ENCODE assay signal across 12 cellular contexts in the genomic region with DNA sequence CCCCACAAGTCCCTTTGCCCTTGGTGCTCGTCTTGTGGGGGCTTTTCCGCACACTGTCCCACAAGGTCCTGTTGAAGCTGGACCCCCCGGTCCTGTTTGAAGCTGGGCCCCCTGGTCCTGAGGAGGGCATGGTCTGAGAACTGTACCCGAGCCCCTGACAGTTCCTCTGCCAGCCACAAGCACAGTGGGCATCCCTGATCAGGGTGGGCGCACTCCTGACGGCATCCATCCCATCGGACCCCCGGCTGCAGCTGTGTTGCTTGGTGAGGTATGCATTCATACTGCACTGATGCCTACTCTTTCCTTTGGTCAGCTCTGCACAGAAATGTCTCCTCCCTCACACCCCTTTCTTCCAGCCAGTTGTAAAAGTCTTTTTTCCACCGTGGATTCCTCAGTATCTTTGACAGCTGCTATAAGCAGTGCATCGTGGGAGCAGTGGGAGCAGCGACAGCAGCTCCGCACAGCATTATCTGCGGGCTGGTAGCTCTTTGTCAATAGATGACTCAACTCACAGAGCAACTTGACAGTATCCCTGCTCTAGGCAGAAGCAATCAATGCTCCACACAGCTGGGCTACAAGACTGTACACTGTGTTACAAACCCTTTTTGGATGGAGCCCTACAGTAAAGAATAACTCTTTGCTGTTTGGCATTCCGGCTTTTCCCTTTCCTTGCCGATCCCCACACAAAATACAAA.
DNase-seq lines count a peak whose midpoint lies in the region; TF ChIP-seq lines count a peak whose summit lies in the region.
"Had no signal": no experiment of that assay in that cellular context is flagged by ENCODE, and none has a peak within 500 bp of the region (broad histone marks: within the 10 kb centered on the region; RNA-seq: fewer than 3 reads in every experiment).

No MANE protein-coding gene starts in this region.

- H2BK120ac ChIP-seq in neuronal stem cell (ENCODE audit: low read depth, low read length), result no peak overlapping the region

- no peak overlapping the region for H2BK15ac ChIP-seq in neuronal stem cell (ENCODE audit: low read length)

- H3K4me3 Mint-ChIP-seq in glutamatergic neuron (ENCODE audit: unreplicated experiment), result peak overlapping the region; percentile 48
- no peak overlapping the region for H3K4me3 Mint-ChIP-seq in immature natural killer cell
- H3K4me3 Mint-ChIP-seq: CD14-positive monocyte had no signal

- peak overlapping the region; percentile 73 for H3K18ac ChIP-seq in neuronal stem cell (ENCODE audit: low read length)

- H3K4me1 ChIP-seq in neuronal stem cell (ENCODE audit: control insufficient read depth in 2 of 2, insufficient read depth in 1 of 2, low read depth in 1 of 2, low read length in 2 of 2), result peaks cover 0 to 3% of the 10 kb centered on the region in 2 donors
- H3K4me1 ChIP-seq: right lobe of liver had no signal

- no peaks in the 10 kb centered on the region for H3K4me1 Mint-ChIP-seq in glutamatergic neuron (ENCODE audit: low read depth, unreplicated experiment)
- no peaks in the 10 kb centered on the region for H3K4me1 Mint-ChIP-seq in immature natural killer cell
- H3K4me1 Mint-ChIP-seq: CD14-positive monocyte had no signal

- peak overlapping the region; percentile 83 for H2AFZ ChIP-seq in neuronal stem cell (ENCODE audit: low read length)

- H3K9me3 ChIP-seq in neuronal stem cell (replicated peaks in 1 of 2; ENCODE audit: control insufficient read depth in 2 of 2, insufficient read depth in 1 of 2, low read depth in 1 of 2, low read length in 2 of 2), result no peaks in the 10 kb centered on the region
- H3K9me3 ChIP-seq: right lobe of liver had no signal

- WGBS in neuronal stem cell (ENCODE audit: extremely low coverage in 2 of 2, insufficient read length in 2 of 2, insufficient replicate concordance in 1 of 2), 2 donors, result no CpG with 5 or more reads among the region's 15 CpGs

- H3K4ac ChIP-seq in neuronal stem cell (ENCODE audit: low read length), result no peak overlapping the region

- H3K27me3 ChIP-seq in neuronal stem cell (ENCODE audit: control insufficient read depth in 3 of 3, insufficient read depth in 3 of 3, low read depth in 1 of 3, low read length in 3 of 3), result no peaks in the 10 kb centered on the region
- H3K27me3 ChIP-seq: right lobe of liver had no signal

- H3K14ac ChIP-seq in neuronal stem cell (ENCODE audit: low read length), result no peak overlapping the region

- no peak overlapping the region for H2BK12ac ChIP-seq in neuronal stem cell (ENCODE audit: low read length)

- H3K4me3 ChIP-seq in AG09309 (ENCODE audit: control insufficient read depth, low read depth, low read length) (no peak overlapping the region), neuronal stem cell (ENCODE audit: low read length in 2 of 2) (peak overlapping the region in 1 of 2 donors; percentile 28)
- H3K4me3 ChIP-seq: right lobe of liver had no signal

- H4K91ac ChIP-seq in neuronal stem cell (ENCODE audit: low read depth, low read length, poor library complexity), result no peak overlapping the region

- H3K27me3 Mint-ChIP-seq in glutamatergic neuron (ENCODE audit: unreplicated experiment) (no peaks in the 10 kb centered on the region), immature natural killer cell (ENCODE audit: low read depth in 3 of 3) (no peaks in the 10 kb centered on the region)

- peaks cover 1% of the 10 kb centered on the region for H3K9me3 Mint-ChIP-seq in glutamatergic neuron (ENCODE audit: unreplicated experiment)
- H3K9me3 Mint-ChIP-seq in immature natural killer cell, result peaks cover 3 to 26% (median 5%) of the 10 kb centered on the region in 6 donors

- no peaks in the 10 kb centered on the region for H3K79me1 ChIP-seq in neuronal stem cell (ENCODE audit: low read depth, low read length)

- TF ChIP-seq POLR2A in erythroblast (IDR thresholded peaks at IDR 0.05; ENCODE audit: low read length), result no peak

- H3K4me2 ChIP-seq in neuronal stem cell (ENCODE audit: insufficient read depth, low read length, poor library complexity, severe bottlenecking), result peak overlapping the region; percentile 21

- no peak overlapping the region for H3K23ac ChIP-seq in neuronal stem cell (ENCODE audit: low read depth, low read length, poor library complexity)

- TF ChIP-seq CTCF in AG09309 (IDR thresholded peaks at IDR 0.05; ENCODE audit: control insufficient read depth, insufficient read depth, low read depth, low read length, missing control alignments), result no peak
- TF ChIP-seq CTCF in glutamatergic neuron (IDR thresholded peaks at IDR 0.05; ENCODE audit: partially characterized antibody, unreplicated experiment), result no peak

- DNase-seq in AG09309 (ENCODE audit: low read depth) (peak; percentile 10), SHP77 (lab: John Stamatoyannopoulos, UW) (peak; percentile 56), glutamatergic neuron (peak; percentile 22), neuronal stem cell (ENCODE audit: low spot score) (peak; percentile 21), erythroblast (lab: John Stamatoyannopoulos, UW) (no peak), immature natural killer cell (no peak), foreskin melanocyte (no peak), CD1c-positive myeloid dendritic cell (ENCODE audit: extremely low spot score) (no peak)
- DNase-seq: activated T-cell treated with anti-CD3 and anti-CD28 coated beads, Interleukin-2, amount 50 U/mL, for 1 hour; right lobe of liver had no signal

- H3K36me3 Mint-ChIP-seq in glutamatergic neuron (ENCODE audit: unreplicated experiment) (no peaks in the 10 kb centered on the region), immature natural killer cell (no peaks in the 10 kb centered on the region)
- H3K36me3 Mint-ChIP-seq: CD14-positive monocyte had no signal

- H4K8ac ChIP-seq in neuronal stem cell (ENCODE audit: low read depth, low read length), result no peak overlapping the region

- no peak overlapping the region for H2AK5ac ChIP-seq in neuronal stem cell (ENCODE audit: low read depth, low read length)

- peak overlapping the region; percentile 38 for H3K27ac Mint-ChIP-seq in glutamatergic neuron (ENCODE audit: unreplicated experiment)
- H3K27ac Mint-ChIP-seq in immature natural killer cell, result no peak overlapping the region
- H3K27ac Mint-ChIP-seq: CD14-positive monocyte had no signal

- no peaks in the 10 kb centered on the region for H3K36me3 ChIP-seq in neuronal stem cell (replicated peaks in 1 of 2; ENCODE audit: control insufficient read depth in 2 of 2, insufficient read depth in 2 of 2, low read length in 2 of 2)
- H3K36me3 ChIP-seq: right lobe of liver had no signal

- no peak overlapping the region for H3K27ac ChIP-seq in neuronal stem cell (replicated peaks; ENCODE audit: low read length)
- H3K27ac ChIP-seq: epithelial cell of prostate, right lobe of liver had no signal

- no peak overlapping the region for H3K9ac ChIP-seq in neuronal stem cell (ENCODE audit: low read depth, low read length, poor library complexity)

- H2BK5ac ChIP-seq in neuronal stem cell (ENCODE audit: low read length), result no peak overlapping the region

Comparison
In these comparisons a context has a peak if more than half of its experiments do, and no peak if none do; other contexts are left out.
1. DNase-seq: peak in AG09309 (single experiment), SHP77 (2 of 2), glutamatergic neuron (single experiment) and neuronal stem cell (single experiment); none in erythroblast (0 of 2), immature natural killer cell (0 of 3), foreskin melanocyte (single experiment) and CD1c-positive myeloid dendritic cell (single experiment).